8 cellular contexts compared by ENCODE assay signal in the genomic region with DNA sequence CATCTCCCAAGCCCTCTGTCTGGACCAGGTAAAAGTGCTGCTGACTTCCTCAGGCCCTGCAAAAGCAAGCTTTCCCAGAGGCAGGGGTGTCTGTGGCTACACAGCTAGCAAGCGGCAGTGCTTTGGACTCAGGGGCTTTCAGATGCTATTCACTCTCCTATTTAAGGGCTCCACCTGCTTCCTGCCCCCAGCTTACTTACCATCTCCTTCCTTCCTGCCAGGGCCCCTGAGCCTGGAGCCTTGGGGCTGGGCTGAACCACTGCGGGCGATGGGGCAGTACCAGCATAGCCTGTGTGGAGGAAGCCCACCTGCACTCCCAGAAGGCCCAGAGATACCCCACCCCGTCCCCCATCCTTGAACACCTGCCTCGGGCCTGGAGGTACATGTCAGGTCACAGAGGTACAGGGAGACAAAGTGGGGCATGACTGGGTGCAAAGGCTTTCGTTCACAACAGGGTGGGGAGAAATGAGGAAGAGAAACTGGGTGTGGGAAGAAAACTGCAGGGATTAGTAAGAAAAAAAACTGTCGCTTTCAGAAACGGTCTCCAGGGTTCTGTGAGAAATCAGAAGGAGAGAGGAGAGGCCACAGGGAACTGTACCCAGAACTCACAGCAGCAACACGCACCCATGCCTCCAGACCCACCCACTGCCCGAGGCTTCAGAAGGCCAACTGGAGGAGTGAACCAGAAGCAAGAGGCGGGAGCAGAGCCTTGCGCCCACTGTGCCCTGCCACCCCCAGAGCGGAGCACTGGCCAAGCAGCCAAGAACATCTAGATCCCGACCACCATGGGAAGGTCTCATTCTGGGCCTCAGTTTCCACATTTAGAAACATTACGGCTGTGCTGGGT. TPM values are rescaled to one million over a fixed set of nuclear protein-coding genes. Genes with fewer than 3 reads are reported as not detected.
DNase-seq lines count a peak whose midpoint lies in the region; ATAC-seq and TF ChIP-seq lines count a peak whose summit lies in the region.

No MANE protein-coding gene starts in this region.

- peaks cover 39% of the 10 kb centered on the region for H3K79me2 ChIP-seq in Karpas-422 (ENCODE audit: low read length)

- no peak for TF ChIP-seq CTCF in WTC11 (IDR thresholded peaks at IDR 0.05)
- no peak for TF ChIP-seq CTCF in omental fat pad (IDR thresholded peaks at IDR 0.05)

- H3K4me3 ChIP-seq in Karpas-422 (ENCODE audit: low read length) (peak overlapping the region; percentile 65), skin epidermis (no peak overlapping the region)

- peaks cover 78% of the 10 kb centered on the region for H3K4me1 ChIP-seq in Karpas-422 (ENCODE audit: low read length)

- H3K36me3 Mint-ChIP-seq in WTC11, result peaks cover 26% of the 10 kb centered on the region

- ATAC-seq in GM21528 (IDR thresholded peaks at IDR 0.05; ENCODE audit: low FRiP score, unreplicated experiment) (peak; percentile 59), WTC11 (no peak), omental fat pad (ENCODE audit: low FRiP score) (no peak)

- no peak overlapping the region for H3K4me3 Mint-ChIP-seq in WTC11

- CTCF ChIA-PET in WTC11 (lab: Charles Lee), result interaction anchor here (1.1 kb wide), 1 partner anchor 9 kb away, joined by 3 read pairs; no protein-coding TSS in a partner anchor

- peak; percentile 48 for TF ChIP-seq POLR2A in GM15510 (IDR thresholded peaks at IDR 0.05; ENCODE audit: borderline replicate concordance, extremely low read depth, insufficient read length)

- H3K36me3 ChIP-seq in Karpas-422 (ENCODE audit: insufficient read depth, low read length), result peaks cover 42% of the 10 kb centered on the region

- H2AFZ ChIP-seq in Karpas-422 (ENCODE audit: low read length), result no peak overlapping the region

- in situ Hi-C loops in G401 (cut with HindIII; ENCODE audit: low sequenced_read_pairs), result no loop called here

- H3K9ac ChIP-seq in Karpas-422 (ENCODE audit: low read length), result peak overlapping the region; percentile 77

- H3K27ac ChIP-seq in Karpas-422 (ENCODE audit: low read length) (peak overlapping the region; percentile 99), skin epidermis (peak overlapping the region in 18 of 21 experiments; percentile 6 to 82 (median 48))

- no peaks in the 10 kb centered on the region for H3K9me2 ChIP-seq in Karpas-422 (replicated peaks; ENCODE audit: insufficient read depth, low read length)

- POLR2A ChIA-PET in WTC11 (lab: Charles Lee), result no interaction called here

- peaks cover 12% of the 10 kb centered on the region for H3K4me1 Mint-ChIP-seq in WTC11

- peak overlapping the region; percentile 64 for H3K4me2 ChIP-seq in Karpas-422 (ENCODE audit: low read depth, low read length, poor library complexity, severe bottlenecking)

- no peak overlapping the region for H3K27ac Mint-ChIP-seq in WTC11

- H3K9me3 Mint-ChIP-seq in WTC11, result no peaks in the 10 kb centered on the region

- H3K27me3 Mint-ChIP-seq in WTC11 (ENCODE audit: low read depth), result no peaks in the 10 kb centered on the region

- DNase-seq in Karpas-422 (peak; percentile 96), dermis blood vessel endothelial cell (peak; percentile 64), WTC11 (ENCODE audit: low spot score) (no peak), omental fat pad (ENCODE audit: low spot score) (no peak), G401 (ENCODE audit: low spot score) (no peak)

- no peaks in the 10 kb centered on the region for H4K20me1 ChIP-seq in Karpas-422 (ENCODE audit: insufficient read depth, low read depth, low read length)

- H3K27me3 ChIP-seq in Karpas-422 (ENCODE audit: low read length), result no peaks in the 10 kb centered on the region

- no peaks in the 10 kb centered on the region for H3K9me3 ChIP-seq in Karpas-422 (ENCODE audit: low read length)

TF ChIP-seq in WTC11, 78 proteins besides CTCF, POLR2A, EP300 and RAD21 (continues in another document):
- TF ChIP-seq SMAD3 (CRISPR knock-in tag; IDR thresholded peaks at IDR 0.05; ENCODE audit: borderline replicate concordance) (no peak), SOX15 (CRISPR knock-in tag; IDR thresholded peaks at IDR 0.05) (no peak), TP53 (CRISPR knock-in tag; IDR thresholded peaks at IDR 0.05) (no peak), FOXP1 (CRISPR knock-in tag; IDR thresholded peaks at IDR 0.05; ENCODE audit: borderline replicate concordance) (no peak), NFE2L1 (CRISPR knock-in tag; IDR thresholded peaks at IDR 0.05) (no peak), CBFB (CRISPR knock-in tag; IDR thresholded peaks at IDR 0.05; ENCODE audit: low read depth) (no peak)
- TF ChIP-seq, protein P1, sequence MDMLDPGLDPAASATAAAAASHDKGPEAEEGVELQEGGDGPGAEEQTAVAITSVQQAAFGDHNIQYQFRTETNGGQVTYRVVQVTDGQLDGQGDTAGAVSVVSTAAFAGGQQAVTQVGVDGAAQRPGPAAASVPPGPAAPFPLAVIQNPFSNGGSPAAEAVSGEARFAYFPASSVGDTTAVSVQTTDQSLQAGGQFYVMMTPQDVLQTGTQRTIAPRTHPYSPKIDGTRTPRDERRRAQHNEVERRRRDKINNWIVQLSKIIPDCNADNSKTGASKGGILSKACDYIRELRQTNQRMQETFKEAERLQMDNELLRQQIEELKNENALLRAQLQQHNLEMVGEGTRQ (CRISPR knock-in tag; IDR thresholded peaks at IDR 0.05), result no peak
- TF ChIP-seq, protein P2, sequence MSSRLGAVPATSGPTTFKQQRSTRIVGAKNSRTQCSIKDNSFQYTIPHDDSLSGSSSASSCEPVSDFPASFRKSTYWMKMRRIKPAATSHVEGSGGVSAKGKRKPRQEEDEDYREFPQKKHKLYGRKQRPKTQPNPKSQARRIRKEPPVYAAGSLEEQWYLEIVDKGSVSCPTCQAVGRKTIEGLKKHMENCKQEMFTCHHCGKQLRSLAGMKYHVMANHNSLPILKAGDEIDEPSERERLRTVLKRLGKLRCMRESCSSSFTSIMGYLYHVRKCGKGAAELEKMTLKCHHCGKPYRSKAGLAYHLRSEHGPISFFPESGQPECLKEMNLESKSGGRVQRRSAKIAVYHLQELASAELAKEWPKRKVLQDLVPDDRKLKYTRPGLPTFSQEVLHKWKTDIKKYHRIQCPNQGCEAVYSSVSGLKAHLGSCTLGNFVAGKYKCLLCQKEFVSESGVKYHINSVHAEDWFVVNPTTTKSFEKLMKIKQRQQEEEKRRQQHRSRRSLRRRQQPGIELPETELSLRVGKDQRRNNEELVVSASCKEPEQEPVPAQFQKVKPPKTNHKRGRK (CRISPR knock-in tag; IDR thresholded peaks at IDR 0.05; ENCODE audit: borderline replicate concordance), result no peak
- TF ChIP-seq, protein P3, sequence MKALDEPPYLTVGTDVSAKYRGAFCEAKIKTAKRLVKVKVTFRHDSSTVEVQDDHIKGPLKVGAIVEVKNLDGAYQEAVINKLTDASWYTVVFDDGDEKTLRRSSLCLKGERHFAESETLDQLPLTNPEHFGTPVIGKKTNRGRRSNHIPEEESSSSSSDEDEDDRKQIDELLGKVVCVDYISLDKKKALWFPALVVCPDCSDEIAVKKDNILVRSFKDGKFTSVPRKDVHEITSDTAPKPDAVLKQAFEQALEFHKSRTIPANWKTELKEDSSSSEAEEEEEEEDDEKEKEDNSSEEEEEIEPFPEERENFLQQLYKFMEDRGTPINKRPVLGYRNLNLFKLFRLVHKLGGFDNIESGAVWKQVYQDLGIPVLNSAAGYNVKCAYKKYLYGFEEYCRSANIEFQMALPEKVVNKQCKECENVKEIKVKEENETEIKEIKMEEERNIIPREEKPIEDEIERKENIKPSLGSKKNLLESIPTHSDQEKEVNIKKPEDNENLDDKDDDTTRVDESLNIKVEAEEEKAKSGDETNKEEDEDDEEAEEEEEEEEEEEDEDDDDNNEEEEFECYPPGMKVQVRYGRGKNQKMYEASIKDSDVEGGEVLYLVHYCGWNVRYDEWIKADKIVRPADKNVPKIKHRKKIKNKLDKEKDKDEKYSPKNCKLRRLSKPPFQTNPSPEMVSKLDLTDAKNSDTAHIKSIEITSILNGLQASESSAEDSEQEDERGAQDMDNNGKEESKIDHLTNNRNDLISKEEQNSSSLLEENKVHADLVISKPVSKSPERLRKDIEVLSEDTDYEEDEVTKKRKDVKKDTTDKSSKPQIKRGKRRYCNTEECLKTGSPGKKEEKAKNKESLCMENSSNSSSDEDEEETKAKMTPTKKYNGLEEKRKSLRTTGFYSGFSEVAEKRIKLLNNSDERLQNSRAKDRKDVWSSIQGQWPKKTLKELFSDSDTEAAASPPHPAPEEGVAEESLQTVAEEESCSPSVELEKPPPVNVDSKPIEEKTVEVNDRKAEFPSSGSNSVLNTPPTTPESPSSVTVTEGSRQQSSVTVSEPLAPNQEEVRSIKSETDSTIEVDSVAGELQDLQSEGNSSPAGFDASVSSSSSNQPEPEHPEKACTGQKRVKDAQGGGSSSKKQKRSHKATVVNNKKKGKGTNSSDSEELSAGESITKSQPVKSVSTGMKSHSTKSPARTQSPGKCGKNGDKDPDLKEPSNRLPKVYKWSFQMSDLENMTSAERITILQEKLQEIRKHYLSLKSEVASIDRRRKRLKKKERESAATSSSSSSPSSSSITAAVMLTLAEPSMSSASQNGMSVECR (CRISPR knock-in tag; IDR thresholded peaks at IDR 0.05; ENCODE audit: borderline replicate concordance), result no peak

RNA-seq across cellular contexts. Expression of a gene that starts 49.5 kb away (rescaled TPM):
- total RNA-seq in Karpas-422 (2014; rRNA removed; shearing (Covaris generic); ENCODE audit: low replicate concordance), result 40.2 and 83.5 TPM in 2 replicates
- total RNA-seq in dermis blood vessel endothelial cell (22.7 and 44.6 TPM in 2 replicates), WTC11 (2021) (50.3 to 59.1 TPM (median 55.9 TPM) in 3 replicates), omental fat pad (10 to 100 TPM; 30.8 to 61.5 (median 45.4) TPM)
- total RNA-seq in G401 (2014; rRNA removed; shearing (Covaris generic)), result 31.0 and 37.7 TPM in 2 replicates

RNA-seq across cellular contexts. Expression of a gene that starts 49.6 kb away (rescaled TPM):
- total RNA-seq in Karpas-422 (2014; rRNA removed; shearing (Covaris generic); ENCODE audit: low replicate concordance), result not detected in 2 replicates
- total RNA-seq in dermis blood vessel endothelial cell, result 0.19 and 0.85 TPM in 2 replicates
- 4.0 to 12.0 TPM (median 5.6 TPM) in 3 replicates for total RNA-seq in WTC11 (2021)
- total RNA-seq in omental fat pad, result 10 to 100 TPM; 16.1 to 32.3 (median 17.9) TPM
- total RNA-seq in G401 (2014; rRNA removed; shearing (Covaris generic)), result 14.8 and 23.6 TPM in 2 replicates

RNA-seq across cellular contexts. Expression of a gene that starts 52.4 kb away (rescaled TPM):
- total RNA-seq in Karpas-422 (2014; rRNA removed; shearing (Covaris generic); ENCODE audit: low replicate concordance), result 60.5 and 133 TPM in 2 replicates
- total RNA-seq in dermis blood vessel endothelial cell, result 30.6 and 52.2 TPM in 2 replicates
- 64.0 to 80.0 TPM (median 64.3 TPM) in 3 replicates for total RNA-seq in WTC11 (2021)
- 100 to 1,000 TPM in 1 of 4 donors, 10 to 100 TPM in 3; 17.4 to 113 (median 33.6) TPM for total RNA-seq in omental fat pad
- total RNA-seq in G401 (2014; rRNA removed; shearing (Covaris generic)), result 11.8 and 27.2 TPM in 2 replicates

Comparison
In these comparisons a context has a peak if more than half of its experiments do, and no peak if none do; other contexts are left out.
1. DNase-seq: peak in Karpas-422 (single experiment) and dermis blood vessel endothelial cell (single experiment); none in WTC11 (single experiment), omental fat pad (single experiment) and G401 (single experiment).